27 cellular contexts compared by ENCODE assay signal in the genomic region with DNA sequence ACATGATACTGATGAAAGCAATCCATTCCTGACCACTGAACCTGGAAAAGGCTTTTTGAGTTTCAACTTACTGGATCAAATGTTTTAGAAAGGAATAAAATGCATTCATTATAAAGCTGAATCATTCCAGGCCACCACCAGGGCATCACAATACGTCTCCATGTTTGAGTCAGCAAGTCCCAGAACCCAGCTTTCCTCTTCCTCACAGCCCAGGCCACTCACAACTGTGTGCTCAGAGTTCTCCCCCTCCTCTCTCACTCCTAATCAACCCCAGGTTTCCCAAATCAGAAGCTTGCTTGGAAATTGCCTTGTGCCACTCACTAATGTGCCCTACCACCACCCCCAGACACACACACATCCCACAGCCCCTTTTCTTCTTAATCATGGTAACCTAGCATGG.
DNase-seq lines count a peak whose midpoint lies in the region; ATAC-seq, FAIRE-seq and TF ChIP-seq lines count a peak whose summit lies in the region.
"Had no signal": no experiment of that assay in that cellular context is flagged by ENCODE, and none has a peak within 500 bp of the region (broad histone marks: within the 10 kb centered on the region; RNA-seq: fewer than 3 reads in every experiment).

No MANE protein-coding gene starts in this region.

- no peak overlapping the region for H3K18ac ChIP-seq in H1 (ENCODE audit: extremely low read depth, low read length)

- no peak overlapping the region for H2BK12ac ChIP-seq in H1 (ENCODE audit: low read depth, low read length)

- no peak overlapping the region for H3K4me2 ChIP-seq in H1 (ENCODE audit: insufficient read depth in 1 of 2, low read depth in 2 of 2, low read length in 2 of 2)
- H3K4me2 ChIP-seq: SK-N-SH had no signal

- no peak overlapping the region for H4K91ac ChIP-seq in H1 (replicated peaks; ENCODE audit: insufficient read length, low read length)

- H3K27me3 ChIP-seq in H1 (replicated peaks in 1 of 4; ENCODE audit: control insufficient read depth in 3 of 4, extremely low read depth in 1 of 4, insufficient read depth in 3 of 4, low read length in 3 of 4), result no peaks in the 10 kb centered on the region

- H3K4me3 Mint-ChIP-seq in activated CD4-positive, alpha-beta T cell treated with anti-CD3 and anti-CD28 coated beads for 36 hours, result no peak overlapping the region
- H3K4me3 Mint-ChIP-seq: CD8-positive, alpha-beta memory T cell had no signal

- no peak overlapping the region for H4K5ac ChIP-seq in H1 (ENCODE audit: insufficient read length, low read depth, low read length)

- no peak for TF ChIP-seq POLR2A in H1 (IDR thresholded peaks at IDR 0.05; ENCODE audit: control extremely low read depth in 1 of 2, low read depth in 2 of 2, low read length in 2 of 2)
- TF ChIP-seq POLR2A in lower leg skin (IDR thresholded peaks at IDR 0.05), result no peak

- no peak for ATAC-seq in activated CD4-positive, alpha-beta T cell treated with anti-CD3 and anti-CD28 coated beads for 36 hours
- ATAC-seq in GM19397 (IDR thresholded peaks at IDR 0.05; ENCODE audit: unreplicated experiment) (no peak), HG03378 (IDR thresholded peaks at IDR 0.05; ENCODE audit: unreplicated experiment) (no peak)

- no peak for TF ChIP-seq EP300 in H1 (IDR thresholded peaks at IDR 0.05; ENCODE audit: borderline replicate concordance in 1 of 2, low read depth in 2 of 2, low read length in 2 of 2)

- H3K27me3 Mint-ChIP-seq in activated CD4-positive, alpha-beta T cell treated with anti-CD3 and anti-CD28 coated beads for 36 hours, result peaks cover 4% of the 10 kb centered on the region

- H4K20me1 ChIP-seq in H1 (replicated peaks in 1 of 2; ENCODE audit: control insufficient read depth in 1 of 2, insufficient read depth in 2 of 2, low read length in 2 of 2), result no peaks in the 10 kb centered on the region

- 75% methylated on average over 1 of the region's 1 CpG; no CpG with 5 or more reads in 1 of the 2 experiments for WGBS in H1 (ENCODE audit: extremely low coverage in 1 of 2, insufficient coverage in 1 of 2, insufficient read length in 1 of 2, insufficient replicate concordance in 2 of 2, low coverage in 1 of 2, low lambda C conversion rate in 2 of 2, missing lambda C conversion rate in 1 of 2), 2 experiments
- WGBS in lower leg skin, 2 donors, result 74 to 83% methylated on average over 1 of the region's 1 CpG

- no peak overlapping the region for H3K9ac ChIP-seq in H1 (replicated peaks in 1 of 4; ENCODE audit: extremely low read depth in 1 of 4, low read depth in 3 of 4, low read length in 3 of 4)
- H3K9ac ChIP-seq: SK-N-SH had no signal

- peak; percentile 7 for DNase-seq in activated CD4-positive, alpha-beta T cell treated with anti-CD3 and anti-CD28 coated beads for 36 hours
- DNase-seq in activated CD4-positive, alpha-beta T cell treated with anti-CD3 and anti-CD28 coated beads, Interleukin-2, amount 50 U/mL, for 1 hour, result no peak
- DNase-seq in H1 (ENCODE audit: low read depth in 1 of 2, low spot score in 2 of 2), result no peak
- DNase-seq in left kidney (ENCODE audit: low read depth, low spot score), result peak; percentile 4
- DNase-seq in SIG-M5 (lab: John Stamatoyannopoulos, UW), result no peak
- DNase-seq in lower leg skin (ENCODE audit: low spot score in 2 of 2), result no peak
- DNase-seq: Calu3; CD8-positive, alpha-beta memory T cell; DMS153; GDM1; HCEC 1CT; KG1; NCI-H1092 treated with DMSO at 0.1 percent for 48 hours; NCI-H1436 treated with DMSO at 0.1 percent for 48 hours; NCI-H2029; NCI-H345; NCI-H524; NCI-H774; NK-92 treated with Interleukin-12 subunit alpha and Interleukin-12 subunit beta, amount 100 ng/mL, for 24 hours; SHP77 treated with DMSO at 0.1 percent for 48 hours; SK-N-SH had no signal

- H3K23ac ChIP-seq in H1 (ENCODE audit: insufficient read length), result no peak overlapping the region

- POLR2A ChIA-PET in activated CD4-positive, alpha-beta T cell treated with anti-CD3 and anti-CD28 coated beads for 36 hours (lab: Charles Lee), result no interaction called here
- POLR2A ChIA-PET in H1 (lab: Charles Lee; ENCODE audit: partially characterized antibody), result no interaction called here

- no peak overlapping the region for H2AK5ac ChIP-seq in H1 (ENCODE audit: low read depth, low read length)

- H2AFZ ChIP-seq in H1 (ENCODE audit: low read length), result no peak overlapping the region

- no peaks in the 10 kb centered on the region for H3K9me3 Mint-ChIP-seq in activated CD4-positive, alpha-beta T cell treated with anti-CD3 and anti-CD28 coated beads for 36 hours (ENCODE audit: low read depth)
- H3K9me3 Mint-ChIP-seq: CD8-positive, alpha-beta memory T cell had no signal

- H3K79me2 ChIP-seq in H1 (ENCODE audit: control insufficient read depth in 1 of 2, insufficient read depth in 2 of 2, low read length in 2 of 2), result no peaks in the 10 kb centered on the region

- H3K4me1 Mint-ChIP-seq in activated CD4-positive, alpha-beta T cell treated with anti-CD3 and anti-CD28 coated beads for 36 hours, result no peaks in the 10 kb centered on the region
- H3K4me1 Mint-ChIP-seq: CD8-positive, alpha-beta memory T cell had no signal

- H2BK15ac ChIP-seq in H1 (ENCODE audit: low read length), result no peak overlapping the region

- TF ChIP-seq CTCF in H1 (IDR thresholded peaks at IDR 0.05; ENCODE audit: control extremely low read depth in 1 of 3, insufficient read depth in 1 of 3, low read depth in 1 of 3, low read length in 3 of 3) (no peak), lower leg skin (IDR thresholded peaks at IDR 0.05) (no peak)

- no peak overlapping the region for H3K27ac ChIP-seq in H1 (ENCODE audit: low read depth, low read length)
- H3K27ac ChIP-seq: 22Rv1, C4-2B, RWPE1 had no signal

- no peak overlapping the region for H2BK5ac ChIP-seq in H1 (ENCODE audit: low read depth, low read length)

- no peaks in the 10 kb centered on the region for H3K9me3 ChIP-seq in H1 (ENCODE audit: insufficient read depth in 2 of 2, low read depth in 1 of 2, low read length in 1 of 2)
- H3K9me3 ChIP-seq: SK-N-SH had no signal

- CTCF ChIA-PET in activated CD4-positive, alpha-beta T cell treated with anti-CD3 and anti-CD28 coated beads for 36 hours (lab: Charles Lee), result no interaction called here
- CTCF ChIA-PET in H1 (lab: Charles Lee; ENCODE audit: partially characterized antibody), result interaction anchor here (0.5 to 1.2 kb wide), 2 partner anchors 91 to 415 kb away, joined by 3 read pairs; no protein-coding TSS in a partner anchor

- H3K36me3 Mint-ChIP-seq in activated CD4-positive, alpha-beta T cell treated with anti-CD3 and anti-CD28 coated beads for 36 hours (ENCODE audit: low read depth), result no peaks in the 10 kb centered on the region
- H3K36me3 Mint-ChIP-seq: CD8-positive, alpha-beta memory T cell had no signal

- no peak overlapping the region for H3K27ac Mint-ChIP-seq in activated CD4-positive, alpha-beta T cell treated with anti-CD3 and anti-CD28 coated beads for 36 hours
- H3K27ac Mint-ChIP-seq: CD8-positive, alpha-beta memory T cell had no signal

- H4K8ac ChIP-seq in H1 (ENCODE audit: extremely low read depth, insufficient read depth, low read length), result peak overlapping the region; percentile 28; the same call in 1 of the 2 replicates

- no peak overlapping the region for H2BK20ac ChIP-seq in H1 (ENCODE audit: low read length)

- no peaks in the 10 kb centered on the region for H3K4me1 ChIP-seq in H1 (replicated peaks in 1 of 4; ENCODE audit: control insufficient read depth in 3 of 4, insufficient read depth in 4 of 4, low read length in 3 of 4)

- no peaks in the 10 kb centered on the region for H3K23me2 ChIP-seq in H1 (ENCODE audit: low read depth, low read length)

- H3K4me3 ChIP-seq in H1 (ENCODE audit: extremely low read depth in 1 of 4, insufficient read depth in 2 of 4, low read depth in 3 of 4, low read length in 4 of 4), result no peak overlapping the region
- H3K4me3 ChIP-seq in lower leg skin (ENCODE audit: low read depth, poor library complexity, severe bottlenecking), result no peak overlapping the region

- H3K56ac ChIP-seq in H1 (replicated peaks; ENCODE audit: insufficient read length, low read depth, low read length), result no peak overlapping the region

- no peak overlapping the region for H3K14ac ChIP-seq in H1 (ENCODE audit: insufficient read length)

- FAIRE-seq in H1 (lab: Jason Lieb, UNC), result no peak
- FAIRE-seq: HTR-8/SVneo had no signal

- no peaks in the 10 kb centered on the region for H3K79me1 ChIP-seq in H1 (ENCODE audit: low read depth, low read length)

- TF ChIP-seq RAD21 in H1 (IDR thresholded peaks at IDR 0.05 in 1 of 2, conservative IDR thresholded peaks at IDR 0.05 in 1 of 2; ENCODE audit: low read depth in 2 of 2, low read length in 2 of 2), result no peak

- no peaks in the 10 kb centered on the region for H3K36me3 ChIP-seq in H1 (ENCODE audit: control insufficient read depth in 2 of 4, insufficient read depth in 4 of 4, low read length in 3 of 4)

- intact Hi-C loops in activated CD4-positive, alpha-beta T cell treated with anti-CD3 and anti-CD28 coated beads for 36 hours (cut with DNase I, micrococcal nuclease), result no loop called here
- intact Hi-C loops in lower leg skin (cut with DNase I; ENCODE audit: low total_unique reads), result no loop called here

- H2BK120ac ChIP-seq in H1 (replicated peaks; ENCODE audit: low read depth, low read length), result no peak overlapping the region

- H3K4ac ChIP-seq in H1 (replicated peaks; ENCODE audit: insufficient read length, low read depth, low read length), result no peak overlapping the region

TF ChIP-seq in H1, 55 proteins besides CTCF, POLR2A, EP300 and RAD21:
- TF ChIP-seq SP2 (IDR thresholded peaks at IDR 0.05; ENCODE audit: low read length) (no peak), BCL11A (IDR thresholded peaks at IDR 0.05; ENCODE audit: low read depth in 2 of 2, low read length in 2 of 2) (no peak), SIX5 (IDR thresholded peaks at IDR 0.05; ENCODE audit: low read depth, low read length) (no peak), HDAC6 (IDR thresholded peaks at IDR 0.05; ENCODE audit: low read depth, low read length) (no peak), SP1 (IDR thresholded peaks at IDR 0.05; ENCODE audit: low read depth, low read length) (no peak), KDM1A (IDR thresholded peaks at IDR 0.05; ENCODE audit: borderline replicate concordance, low read length) (no peak), RNF2 (IDR thresholded peaks at IDR 0.05; ENCODE audit: borderline replicate concordance, low read depth, low read length, missing control alignments, poor library complexity, severe bottlenecking) (no peak)
- TF ChIP-seq, protein P1, sequence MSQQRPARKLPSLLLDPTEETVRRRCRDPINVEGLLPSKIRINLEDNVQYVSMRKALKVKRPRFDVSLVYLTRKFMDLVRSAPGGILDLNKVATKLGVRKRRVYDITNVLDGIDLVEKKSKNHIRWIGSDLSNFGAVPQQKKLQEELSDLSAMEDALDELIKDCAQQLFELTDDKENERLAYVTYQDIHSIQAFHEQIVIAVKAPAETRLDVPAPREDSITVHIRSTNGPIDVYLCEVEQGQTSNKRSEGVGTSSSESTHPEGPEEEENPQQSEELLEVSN (IDR thresholded peaks at IDR 0.05), result no peak

Comparison
In these comparisons a context has a peak if more than half of its experiments do, and no peak if none do; other contexts are left out.
1. DNase-seq: peak in activated CD4-positive, alpha-beta T cell treated with anti-CD3 and anti-CD28 coated beads for 36 hours (single experiment) and left kidney (single experiment); none in activated CD4-positive, alpha-beta T cell treated with anti-CD3 and anti-CD28 coated beads, Interleukin-2, amount 50 U/mL, for 1 hour (single experiment), H1 (0 of 2), SIG-M5 (single experiment) and lower leg skin (0 of 2).